In genomic region chr7:87476179-87476557, GRCh38 we compare ENCODE assay signal across 9 cellular contexts. TPM values are rescaled to one million over a fixed set of nuclear protein-coding genes. Genes with fewer than 3 reads are reported as not detected.
DNase-seq lines count a peak whose midpoint lies in the region; ATAC-seq and TF ChIP-seq lines count a peak whose summit lies in the region.
"Had no signal": no experiment of that assay in that cellular context is flagged by ENCODE, and none has a peak within 500 bp of the region (broad histone marks: within the 10 kb centered on the region; RNA-seq: fewer than 3 reads in every experiment).

No MANE protein-coding gene starts in this region.

- no peaks in the 10 kb centered on the region for H3K9me3 Mint-ChIP-seq in activated naive CD8-positive, alpha-beta T cell treated with anti-CD3 and anti-CD28 coated beads for 36 hours
- H3K9me3 Mint-ChIP-seq in stimulated activated naive B cell treated with anti-CD40 and anti-IgM and Interleukin-4, amounts not matched to agents 10 μg/mL and 1 μg/mL and 100 μg/mL, for 72 hours = no peaks in the 10 kb centered on the region

- ATAC-seq in right lobe of liver = no peak
- ATAC-seq in stimulated activated naive B cell treated with anti-CD40 and anti-IgM and Interleukin-4, amounts not matched to agents 10 μg/mL and 1 μg/mL and 100 μg/mL, for 72 hours (replicated peaks) = no peak

- DNase-seq in H7 (no peak), right lobe of liver (no peak), SK-N-DZ (ENCODE audit: low spot score) (no peak), Karpas-422 (no peak)
- no peak for DNase-seq in activated naive CD8-positive, alpha-beta T cell treated with anti-CD3 and anti-CD28 coated beads for 36 hours
- no peak for DNase-seq in stimulated activated naive B cell treated with anti-CD40 and anti-IgM and Interleukin-4, amounts not matched to agents 10 μg/mL and 1 μg/mL and 100 μg/mL, for 72 hours
- DNase-seq in stimulated activated CD4-positive, alpha-beta T cell treated with anti-CD3 and anti-CD28 coated beads, Interleukin-12 subunit alpha, Interleukin-12 subunit beta, amount 100 ng/mL, for 4 hours = no peak
- DNase-seq: effector CD8-positive, alpha-beta T cell; NCI-H82 had no signal

- TF ChIP-seq CTCF in right lobe of liver (IDR thresholded peaks at IDR 0.05) = no peak

- H3K4me1 ChIP-seq in right lobe of liver (peaks cover 0 to 30% (median 11%) of the 10 kb centered on the region in 4 donors), Karpas-422 (ENCODE audit: low read length) (peaks cover 18% of the 10 kb centered on the region)

- H3K79me2 ChIP-seq in Karpas-422 (ENCODE audit: low read length) = no peaks in the 10 kb centered on the region

- peaks cover 11% of the 10 kb centered on the region for H3K4me1 Mint-ChIP-seq in activated naive CD8-positive, alpha-beta T cell treated with anti-CD3 and anti-CD28 coated beads for 36 hours
- peaks cover 24 to 27% of the 10 kb centered on the region in 2 donors for H3K4me1 Mint-ChIP-seq in stimulated activated naive B cell treated with anti-CD40 and anti-IgM and Interleukin-4, amounts not matched to agents 10 μg/mL and 1 μg/mL and 100 μg/mL, for 72 hours

- no peak overlapping the region for H3K4me2 ChIP-seq in Karpas-422 (ENCODE audit: low read depth, low read length, poor library complexity, severe bottlenecking)

- H2AFZ ChIP-seq in Karpas-422 (ENCODE audit: low read length) = no peak overlapping the region

- H3K36me3 Mint-ChIP-seq in activated naive CD8-positive, alpha-beta T cell treated with anti-CD3 and anti-CD28 coated beads for 36 hours = no peaks in the 10 kb centered on the region
- H3K36me3 Mint-ChIP-seq in stimulated activated naive B cell treated with anti-CD40 and anti-IgM and Interleukin-4, amounts not matched to agents 10 μg/mL and 1 μg/mL and 100 μg/mL, for 72 hours = peaks cover 0 to 6% of the 10 kb centered on the region in 2 donors

- peaks cover 47% of the 10 kb centered on the region for H3K27me3 Mint-ChIP-seq in activated naive CD8-positive, alpha-beta T cell treated with anti-CD3 and anti-CD28 coated beads for 36 hours
- H3K27me3 Mint-ChIP-seq in stimulated activated naive B cell treated with anti-CD40 and anti-IgM and Interleukin-4, amounts not matched to agents 10 μg/mL and 1 μg/mL and 100 μg/mL, for 72 hours = no peaks in the 10 kb centered on the region

- H3K9ac ChIP-seq in Karpas-422 (ENCODE audit: low read length) = no peak overlapping the region

- no peaks in the 10 kb centered on the region for H4K20me1 ChIP-seq in Karpas-422 (ENCODE audit: insufficient read depth, low read depth, low read length)

- no peaks in the 10 kb centered on the region for H3K9me2 ChIP-seq in Karpas-422 (replicated peaks; ENCODE audit: insufficient read depth, low read length)

- H3K27ac Mint-ChIP-seq in activated naive CD8-positive, alpha-beta T cell treated with anti-CD3 and anti-CD28 coated beads for 36 hours = peak overlapping the region; percentile 12
- peak overlapping the region; percentile 89 for H3K27ac Mint-ChIP-seq in stimulated activated naive B cell treated with anti-CD40 and anti-IgM and Interleukin-4, amounts not matched to agents 10 μg/mL and 1 μg/mL and 100 μg/mL, for 72 hours

- H3K9me3 ChIP-seq in right lobe of liver (no peaks in the 10 kb centered on the region), Karpas-422 (ENCODE audit: low read length) (no peaks in the 10 kb centered on the region)

- H3K36me3 ChIP-seq in H7 (replicated peaks; ENCODE audit: control insufficient read depth, insufficient read depth, low read length) = no peaks in the 10 kb centered on the region
- peaks cover 0 to 3% (median 0%) of the 10 kb centered on the region in 4 donors for H3K36me3 ChIP-seq in right lobe of liver
- no peaks in the 10 kb centered on the region for H3K36me3 ChIP-seq in Karpas-422 (ENCODE audit: insufficient read depth, low read length)

- 40% methylated on average over 6 of the region's 8 CpGs for WGBS in right lobe of liver (ENCODE audit: insufficient coverage, low coverage, low lambda C conversion rate, missing lambda C conversion rate)

- no peak overlapping the region for H3K4me3 Mint-ChIP-seq in activated naive CD8-positive, alpha-beta T cell treated with anti-CD3 and anti-CD28 coated beads for 36 hours
- H3K4me3 Mint-ChIP-seq in stimulated activated naive B cell treated with anti-CD40 and anti-IgM and Interleukin-4, amounts not matched to agents 10 μg/mL and 1 μg/mL and 100 μg/mL, for 72 hours = peak overlapping the region; percentile 76 to 77

- no peak for TF ChIP-seq POLR2A in right lobe of liver (IDR thresholded peaks at IDR 0.05)

- H3K27me3 ChIP-seq in H7 (ENCODE audit: control insufficient read depth, insufficient read depth, low read length) (peaks cover 28% of the 10 kb centered on the region), right lobe of liver (no peaks in the 10 kb centered on the region), Karpas-422 (ENCODE audit: low read length) (no peaks in the 10 kb centered on the region; the same call in 1 of the 2 replicates)

- H3K4me3 ChIP-seq in H7 (ENCODE audit: insufficient read depth, low read depth, low read length) (peak overlapping the region; percentile 50), right lobe of liver (peak overlapping the region; percentile 62 to 79 (median 71)), Karpas-422 (ENCODE audit: low read length) (no peak overlapping the region)

- intact Hi-C loops in right lobe of liver (cut with DNase I) = no loop called here

- H3K27ac ChIP-seq in right lobe of liver = peak overlapping the region; percentile 67 to 84 (median 82)
- H3K27ac ChIP-seq in Karpas-422 (ENCODE audit: low read length) = no peak overlapping the region

RNA-seq across cellular contexts. Expression of gene ABCB4, which starts 0.7 kb away (rescaled TPM):
- 0.69 and 0.85 TPM in 2 replicates for total RNA-seq in H7 (2014; rRNA removed; shearing (Covaris generic))
- total RNA-seq in activated naive CD8-positive, alpha-beta T cell treated with anti-CD3 and anti-CD28 coated beads for 36 hours = under 1 TPM; 0.38 to 0.43 TPM
- total RNA-seq in right lobe of liver = 100 to 1,000 TPM in 5 of 6 experiments, 10 to 100 TPM in 1; 57.2 to 189 (median 115) TPM
- 1.1 and 1.5 TPM in 2 replicates for polyA plus RNA-seq in SK-N-DZ (2014; cell fraction: cytosol; rRNA removed)
- 2.8 and 4.0 TPM in 2 replicates for polyA plus RNA-seq in SK-N-DZ (2014; cell fraction: nucleus; rRNA removed)
- total RNA-seq in Karpas-422 (2014; rRNA removed; shearing (Covaris generic); ENCODE audit: low replicate concordance) = 0.47 and 0.67 TPM in 2 replicates

Comparison
In these comparisons a context has a peak if more than half of its experiments do, and no peak if none do; other contexts are left out.
1. RNA of gene ABCB4, which starts 0.7 kb away (total RNA-seq): 57.2 to 189 TPM in right lobe of liver; 0.69 to 0.85 TPM in H7, 0.47 to 0.67 TPM in Karpas-422 and 0.38 to 0.43 TPM in activated naive CD8-positive, alpha-beta T cell treated with anti-CD3 and anti-CD28 coated beads for 36 hours; every median in the first group is over 10 times any median in the second.